In the genomic region with DNA sequence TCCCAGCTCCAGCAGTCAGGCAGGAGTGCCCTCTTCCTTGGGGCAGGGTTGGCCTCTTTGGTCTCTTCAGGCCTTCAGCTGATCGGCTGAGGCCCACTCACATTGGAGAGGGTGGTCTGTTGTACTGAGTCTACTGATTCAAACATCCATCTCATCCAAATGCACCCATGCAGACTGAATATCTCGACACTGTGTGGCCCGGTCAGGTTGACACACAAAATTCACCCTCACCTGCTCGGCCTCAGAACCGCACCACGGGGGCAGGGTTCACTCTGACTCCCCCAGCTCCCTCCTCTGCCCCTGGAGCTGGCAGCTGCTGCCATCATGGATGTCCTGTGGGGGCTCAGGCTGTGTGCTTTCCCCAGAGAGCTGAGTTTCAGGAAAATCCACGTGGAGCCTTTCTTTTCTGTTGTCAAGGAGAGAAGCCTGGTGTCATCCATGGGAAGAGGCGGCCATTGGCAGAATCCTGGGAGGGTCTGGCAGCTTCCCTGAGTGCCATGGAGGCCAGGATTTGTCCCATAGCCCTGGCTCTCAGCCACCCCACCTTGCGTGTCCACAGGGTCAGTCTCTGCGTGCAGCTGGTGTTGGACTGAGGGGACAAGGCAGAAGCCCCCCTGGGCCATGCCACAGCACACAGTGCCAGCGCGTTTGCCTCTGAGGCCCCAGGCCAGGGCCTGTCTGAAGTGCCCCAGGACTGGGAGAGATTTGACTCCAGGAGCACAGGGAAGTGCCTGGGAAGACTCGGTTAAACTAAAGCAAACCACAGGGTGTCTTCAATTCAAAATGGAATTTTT, we compare ENCODE assay signal across 18 cellular contexts.
"Had no signal": no experiment of that assay in that cellular context is flagged by ENCODE, and none has a peak within 500 bp of the region (broad histone marks: within the 10 kb centered on the region; RNA-seq: fewer than 3 reads in every experiment).

No MANE protein-coding gene starts in this region.

- H3K4me1 Mint-ChIP-seq: mesothelial cell of epicardium had no signal

- DNase-seq: activated CD4-positive, alpha-beta T cell treated with anti-CD3 and anti-CD28 coated beads, Interleukin-2, amount 50 U/mL, for 1 hour; activated CD4-positive, CD25-positive, alpha-beta regulatory T cell treated with anti-CD3 and anti-CD28 coated beads, Interleukin-2, amount 50 U/mL, for 72 hours; activated naive CD4-positive, alpha-beta T cell; activated naive CD8-positive, alpha-beta T cell treated with anti-CD3 and anti-CD28 coated beads for 36 hours; activated T-cell treated with anti-CD3 and anti-CD28 coated beads, Interleukin-2, amount 50 U/mL, for 1 hour; amniotic stem cell; dermis blood vessel endothelial cell; foreskin fibroblast; glutamatergic neuron; hippocampal formation; stimulated activated naive CD8-positive, alpha-beta T cell treated with anti-CD3 and anti-CD28 coated beads, Interleukin-15, Interleukin-2, amounts not matched to agents 100 U/mL and 50 U/mL, for 24 hours; T-helper 2 cell; trophoblast cell had no signal

- H3K4me3 Mint-ChIP-seq: activated naive CD8-positive, alpha-beta T cell treated with anti-CD3 and anti-CD28 coated beads for 36 hours; activated T-helper 17 cell treated with anti-CD3 and anti-CD28 coated beads, Interleukin-2, amount 50 U/mL, for 72 hours; mesothelial cell of epicardium; natural killer cell treated with Interleukin-12 subunit alpha and Interleukin-12 subunit beta and Interleukin-15 and Interleukin-18, amount 100 ng/mL, for 72 hours had no signal

- H3K27me3 Mint-ChIP-seq: activated naive CD8-positive, alpha-beta T cell treated with anti-CD3 and anti-CD28 coated beads for 36 hours had no signal

- H3K27ac Mint-ChIP-seq: activated naive CD8-positive, alpha-beta T cell treated with anti-CD3 and anti-CD28 coated beads for 36 hours; activated T-helper 17 cell treated with anti-CD3 and anti-CD28 coated beads, Interleukin-2, amount 50 U/mL, for 72 hours; mesothelial cell of epicardium; natural killer cell treated with Interleukin-12 subunit alpha and Interleukin-12 subunit beta and Interleukin-15 and Interleukin-18, amount 100 ng/mL, for 72 hours had no signal

- ATAC-seq: activated T-helper 17 cell treated with anti-CD3 and anti-CD28 coated beads, Interleukin-2, amount 50 U/mL, for 72 hours; natural killer cell treated with Interleukin-12 subunit alpha and Interleukin-12 subunit beta and Interleukin-15 and Interleukin-18, amount 100 ng/mL, for 72 hours; stimulated activated naive CD8-positive, alpha-beta T cell treated with anti-CD3 and anti-CD28 coated beads, Interleukin-15, Interleukin-2, amounts not matched to agents 100 U/mL and 50 U/mL, for 24 hours had no signal

- H3K36me3 Mint-ChIP-seq: activated naive CD8-positive, alpha-beta T cell treated with anti-CD3 and anti-CD28 coated beads for 36 hours; mesothelial cell of epicardium; natural killer cell treated with Interleukin-12 subunit alpha and Interleukin-12 subunit beta and Interleukin-15 and Interleukin-18, amount 100 ng/mL, for 72 hours had no signal

- H3K27ac ChIP-seq: epithelial cell of prostate, VCaP had no signal

- H3K9me3 Mint-ChIP-seq: activated naive CD8-positive, alpha-beta T cell treated with anti-CD3 and anti-CD28 coated beads for 36 hours had no signal
